ENCODE assay signal across 1 cellular context in the genomic region with DNA sequence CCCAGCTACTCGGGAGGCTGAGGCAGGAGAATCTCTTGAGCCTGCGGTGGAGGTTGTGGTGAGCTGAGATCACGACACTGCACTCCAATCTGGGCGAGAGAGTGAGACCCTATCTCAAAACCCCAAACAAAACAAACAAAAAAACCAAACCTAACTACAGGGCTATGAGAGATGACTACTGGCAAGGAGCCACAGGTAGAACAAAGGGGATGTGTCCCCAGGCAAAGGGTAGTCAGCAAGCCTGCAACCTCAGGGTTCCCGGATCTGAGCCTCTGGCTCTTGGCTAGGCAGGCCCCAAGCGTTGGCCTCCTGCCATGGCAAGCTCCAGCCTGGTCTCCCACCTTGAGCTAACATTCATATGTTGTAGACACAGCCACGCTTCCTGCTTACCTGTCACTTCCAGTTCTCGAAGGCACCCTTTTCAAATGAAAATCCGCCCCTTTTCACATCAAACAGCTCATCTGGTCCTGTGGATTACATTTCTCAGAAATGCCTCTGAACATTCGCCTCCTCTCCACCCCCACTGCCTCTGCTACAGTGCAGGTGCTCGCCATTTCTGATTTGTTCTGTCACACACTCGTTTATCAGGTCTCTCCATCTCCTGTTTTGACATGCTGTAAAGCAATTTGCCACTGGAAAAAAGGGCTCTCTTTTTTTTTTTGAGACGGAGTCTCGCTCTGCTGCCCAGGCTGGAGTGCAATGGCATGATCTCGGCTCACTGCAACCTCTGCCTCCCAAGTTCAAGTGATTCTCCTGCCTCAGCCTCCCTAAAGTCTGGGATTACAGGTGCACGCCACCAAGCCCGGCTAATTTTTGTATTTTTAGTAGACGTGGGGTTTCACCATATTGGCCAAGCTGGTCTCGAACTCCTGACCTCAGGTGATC.
TF ChIP-seq lines count a peak whose summit lies in the region.

No MANE protein-coding gene starts in this region.

TF ChIP-seq in SK-N-SH, 30 proteins besides CTCF, POLR2A, EP300 and RAD21 (continued from another document):
- TF ChIP-seq, protein P1, sequence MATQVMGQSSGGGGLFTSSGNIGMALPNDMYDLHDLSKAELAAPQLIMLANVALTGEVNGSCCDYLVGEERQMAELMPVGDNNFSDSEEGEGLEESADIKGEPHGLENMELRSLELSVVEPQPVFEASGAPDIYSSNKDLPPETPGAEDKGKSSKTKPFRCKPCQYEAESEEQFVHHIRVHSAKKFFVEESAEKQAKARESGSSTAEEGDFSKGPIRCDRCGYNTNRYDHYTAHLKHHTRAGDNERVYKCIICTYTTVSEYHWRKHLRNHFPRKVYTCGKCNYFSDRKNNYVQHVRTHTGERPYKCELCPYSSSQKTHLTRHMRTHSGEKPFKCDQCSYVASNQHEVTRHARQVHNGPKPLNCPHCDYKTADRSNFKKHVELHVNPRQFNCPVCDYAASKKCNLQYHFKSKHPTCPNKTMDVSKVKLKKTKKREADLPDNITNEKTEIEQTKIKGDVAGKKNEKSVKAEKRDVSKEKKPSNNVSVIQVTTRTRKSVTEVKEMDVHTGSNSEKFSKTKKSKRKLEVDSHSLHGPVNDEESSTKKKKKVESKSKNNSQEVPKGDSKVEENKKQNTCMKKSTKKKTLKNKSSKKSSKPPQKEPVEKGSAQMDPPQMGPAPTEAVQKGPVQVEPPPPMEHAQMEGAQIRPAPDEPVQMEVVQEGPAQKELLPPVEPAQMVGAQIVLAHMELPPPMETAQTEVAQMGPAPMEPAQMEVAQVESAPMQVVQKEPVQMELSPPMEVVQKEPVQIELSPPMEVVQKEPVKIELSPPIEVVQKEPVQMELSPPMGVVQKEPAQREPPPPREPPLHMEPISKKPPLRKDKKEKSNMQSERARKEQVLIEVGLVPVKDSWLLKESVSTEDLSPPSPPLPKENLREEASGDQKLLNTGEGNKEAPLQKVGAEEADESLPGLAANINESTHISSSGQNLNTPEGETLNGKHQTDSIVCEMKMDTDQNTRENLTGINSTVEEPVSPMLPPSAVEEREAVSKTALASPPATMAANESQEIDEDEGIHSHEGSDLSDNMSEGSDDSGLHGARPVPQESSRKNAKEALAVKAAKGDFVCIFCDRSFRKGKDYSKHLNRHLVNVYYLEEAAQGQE (IDR thresholded peaks at IDR 0.05; ENCODE audit: low read depth, low read length) = no peak
- TF ChIP-seq, protein P2, sequence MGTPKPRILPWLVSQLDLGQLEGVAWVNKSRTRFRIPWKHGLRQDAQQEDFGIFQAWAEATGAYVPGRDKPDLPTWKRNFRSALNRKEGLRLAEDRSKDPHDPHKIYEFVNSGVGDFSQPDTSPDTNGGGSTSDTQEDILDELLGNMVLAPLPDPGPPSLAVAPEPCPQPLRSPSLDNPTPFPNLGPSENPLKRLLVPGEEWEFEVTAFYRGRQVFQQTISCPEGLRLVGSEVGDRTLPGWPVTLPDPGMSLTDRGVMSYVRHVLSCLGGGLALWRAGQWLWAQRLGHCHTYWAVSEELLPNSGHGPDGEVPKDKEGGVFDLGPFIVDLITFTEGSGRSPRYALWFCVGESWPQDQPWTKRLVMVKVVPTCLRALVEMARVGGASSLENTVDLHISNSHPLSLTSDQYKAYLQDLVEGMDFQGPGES (IDR thresholded peaks at IDR 0.05; ENCODE audit: low read depth, low read length) = no peak
- no peak for TF ChIP-seq SMC3 (IDR thresholded peaks at IDR 0.05; ENCODE audit: low read depth, low read length)
- no peak for TF ChIP-seq JUND (IDR thresholded peaks at IDR 0.05)
- no peak for TF ChIP-seq TCF12 (IDR thresholded peaks at IDR 0.05)
- no peak for TF ChIP-seq NRF1 (IDR thresholded peaks at IDR 0.05; ENCODE audit: low read depth, low read length)
- no peak for TF ChIP-seq CHD2 (IDR thresholded peaks at IDR 0.05; ENCODE audit: low read length, partially characterized antibody)
- TF ChIP-seq RCOR1 (IDR thresholded peaks at IDR 0.05; ENCODE audit: low read length) = no peak
- no peak for TF ChIP-seq FOXM1 (IDR thresholded peaks at IDR 0.05; ENCODE audit: low read depth)
- no peak for TF ChIP-seq NFIC (IDR thresholded peaks at IDR 0.05; ENCODE audit: borderline replicate concordance)
- TF ChIP-seq GATA2 (CRISPR knock-in tag; IDR thresholded peaks at IDR 0.05) = no peak
- TF ChIP-seq, protein P3, sequence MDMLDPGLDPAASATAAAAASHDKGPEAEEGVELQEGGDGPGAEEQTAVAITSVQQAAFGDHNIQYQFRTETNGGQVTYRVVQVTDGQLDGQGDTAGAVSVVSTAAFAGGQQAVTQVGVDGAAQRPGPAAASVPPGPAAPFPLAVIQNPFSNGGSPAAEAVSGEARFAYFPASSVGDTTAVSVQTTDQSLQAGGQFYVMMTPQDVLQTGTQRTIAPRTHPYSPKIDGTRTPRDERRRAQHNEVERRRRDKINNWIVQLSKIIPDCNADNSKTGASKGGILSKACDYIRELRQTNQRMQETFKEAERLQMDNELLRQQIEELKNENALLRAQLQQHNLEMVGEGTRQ (IDR thresholded peaks at IDR 0.05; ENCODE audit: borderline replicate concordance, low read depth, low read length) = no peak
- TF ChIP-seq, protein P4, sequence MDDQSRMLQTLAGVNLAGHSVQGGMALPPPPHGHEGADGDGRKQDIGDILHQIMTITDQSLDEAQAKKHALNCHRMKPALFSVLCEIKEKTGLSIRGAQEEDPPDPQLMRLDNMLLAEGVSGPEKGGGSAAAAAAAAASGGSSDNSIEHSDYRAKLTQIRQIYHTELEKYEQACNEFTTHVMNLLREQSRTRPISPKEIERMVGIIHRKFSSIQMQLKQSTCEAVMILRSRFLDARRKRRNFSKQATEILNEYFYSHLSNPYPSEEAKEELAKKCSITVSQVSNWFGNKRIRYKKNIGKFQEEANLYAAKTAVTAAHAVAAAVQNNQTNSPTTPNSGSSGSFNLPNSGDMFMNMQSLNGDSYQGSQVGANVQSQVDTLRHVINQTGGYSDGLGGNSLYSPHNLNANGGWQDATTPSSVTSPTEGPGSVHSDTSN (IDR thresholded peaks at IDR 0.05) = no peak
TF ChIP-seq in SK-N-SH: peak in this region for 0.
